Comparison of ENCODE assay signal across 8 cellular contexts in the genomic region with DNA sequence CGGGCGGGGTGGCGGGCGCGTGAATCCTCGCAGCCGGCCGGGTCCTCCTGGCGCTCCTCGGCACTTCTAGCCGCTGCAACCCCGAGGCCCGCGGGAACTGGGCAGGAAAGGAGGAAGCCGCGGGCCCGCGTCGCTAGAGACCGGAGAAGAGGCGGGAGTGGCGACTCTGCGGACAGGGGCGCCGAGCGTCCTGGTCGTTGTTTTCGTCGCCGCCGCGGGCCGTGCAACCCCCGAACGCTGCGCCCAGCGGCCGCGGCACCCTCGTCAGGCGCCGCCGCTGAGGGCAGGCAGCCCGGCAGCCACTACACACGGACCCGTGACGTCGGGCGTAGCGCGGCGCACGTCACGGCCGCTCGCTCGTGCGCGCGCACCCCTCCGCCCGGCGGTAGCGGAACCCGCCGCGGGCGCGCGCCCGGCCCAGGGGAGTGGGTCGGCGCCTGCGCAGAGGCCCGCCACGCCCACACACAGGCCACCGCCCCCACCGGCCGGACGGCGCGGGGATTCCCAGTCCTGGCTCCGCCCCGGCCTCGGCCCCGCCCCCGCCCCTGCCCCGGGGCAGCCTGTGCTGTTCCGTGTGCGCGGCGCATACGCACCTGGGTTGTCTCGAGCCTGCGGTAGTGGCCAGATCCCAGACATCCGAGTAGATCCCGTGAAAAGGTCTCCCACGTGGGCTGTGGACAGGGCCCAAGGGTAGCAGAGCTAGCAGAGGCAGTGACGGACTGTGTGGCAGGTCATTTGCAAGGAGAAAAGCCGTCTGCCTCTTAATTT. TPM values are rescaled to one million over a fixed set of nuclear protein-coding genes. Genes with fewer than 3 reads are reported as not detected.
DNase-seq lines count a peak whose midpoint lies in the region; ATAC-seq, FAIRE-seq and TF ChIP-seq lines count a peak whose summit lies in the region.

TSS of gene MAP3K2 (minus strand) at position 321 of the 768 bp plus-strand sequence. CDS start 44,846 bp downstream, outside the sequence.

- H3K9ac ChIP-seq in H1 (replicated peaks in 1 of 4; ENCODE audit: extremely low read depth in 1 of 4, low read depth in 3 of 4, low read length in 3 of 4) (peak within 1 kb of the TSS; percentile 61 to 89 (median 78)), mesendoderm (ENCODE audit: low read length) (peak within 1 kb of the TSS; percentile 71)

- POLR2A ChIA-PET in H1 (lab: Charles Lee; ENCODE audit: partially characterized antibody): interaction anchor here (1.1 to 2.1 kb wide), 2 partner anchors 9 to 11 kb away, joined by 3 to 12 read pairs; no protein-coding TSS in a partner anchor

- H3K18ac ChIP-seq in H1 (ENCODE audit: extremely low read depth, low read length) (peak within 1 kb of the TSS; percentile 79; the same call in 1 of the 2 replicates), mesendoderm (ENCODE audit: low read length) (peak within 1 kb of the TSS; percentile 100)

- peaks cover 65% of the 10 kb centered on the region for H3K4me1 Mint-ChIP-seq in activated CD8-positive, alpha-beta memory T cell treated with anti-CD3 and anti-CD28 coated beads, Interleukin-2, amount 10 ng/mL, durations not matched to agents 7 days and 5 days

- H3K9me3 ChIP-seq in H1 (ENCODE audit: insufficient read depth in 2 of 2, low read depth in 1 of 2, low read length in 1 of 2): no peaks in the 10 kb centered on the region

- no peak for TF ChIP-seq RAD21 in H1 (IDR thresholded peaks at IDR 0.05 in 1 of 2, conservative IDR thresholded peaks at IDR 0.05 in 1 of 2; ENCODE audit: low read depth in 2 of 2, low read length in 2 of 2)

- TF ChIP-seq EP300 in H1 (IDR thresholded peaks at IDR 0.05; ENCODE audit: borderline replicate concordance in 1 of 2, low read depth in 2 of 2, low read length in 2 of 2): no peak

- H4K8ac ChIP-seq in H1 (ENCODE audit: extremely low read depth, insufficient read depth, low read length): peak within 1 kb of the TSS; percentile 94
- peak within 1 kb of the TSS; percentile 88 for H4K8ac ChIP-seq in mesendoderm (ENCODE audit: low read depth, low read length)

- peak within 1 kb of the TSS; percentile 72 for H3K4ac ChIP-seq in H1 (replicated peaks; ENCODE audit: insufficient read length, low read depth, low read length)
- peak within 1 kb of the TSS; percentile 100 for H3K4ac ChIP-seq in mesendoderm (ENCODE audit: low read depth, low read length)

- H3K36me3 Mint-ChIP-seq in activated CD8-positive, alpha-beta memory T cell treated with anti-CD3 and anti-CD28 coated beads, Interleukin-2, amount 10 ng/mL, durations not matched to agents 7 days and 5 days: peaks cover 19% of the 10 kb centered on the region

- WGBS in H1 (ENCODE audit: extremely low coverage in 1 of 2, insufficient coverage in 1 of 2, insufficient read length in 1 of 2, insufficient replicate concordance in 2 of 2, low coverage in 1 of 2, low lambda C conversion rate in 2 of 2, missing lambda C conversion rate in 1 of 2), 2 experiments: 8% methylated on average over 28 of the region's 100 CpGs; no CpG with 5 or more reads in 1 of the 2 experiments
- no CpG with 5 or more reads among the region's 100 CpGs for WGBS in mesendoderm (ENCODE audit: extremely low coverage, insufficient coverage, low lambda C conversion rate)

- H3K79me2 ChIP-seq in H1 (ENCODE audit: control insufficient read depth in 1 of 2, insufficient read depth in 2 of 2, low read length in 2 of 2) (peaks cover 0 to 37% of the 10 kb centered on the region in 2 experiments; a peak in 2 of 4 replicates), mesendoderm (ENCODE audit: control insufficient read depth, insufficient read depth, low read length) (peaks cover 21% of the 10 kb centered on the region)

- H2AFZ ChIP-seq in H1 (ENCODE audit: low read length): peak within 1 kb of the TSS; percentile 93

- H4K91ac ChIP-seq in H1 (replicated peaks; ENCODE audit: insufficient read length, low read length): peak within 1 kb of the TSS; percentile 94

- peak; percentile 83 for ATAC-seq in activated CD8-positive, alpha-beta memory T cell treated with anti-CD3 and anti-CD28 coated beads, Interleukin-2, amount 10 ng/mL, durations not matched to agents 7 days and 5 days

- no peak within 1 kb of the TSS for H3K23ac ChIP-seq in H1 (ENCODE audit: insufficient read length)
- no peak within 1 kb of the TSS for H3K23ac ChIP-seq in mesendoderm (ENCODE audit: low read length)

- 0 out of 2 replicates have a peak within 1 kb of the TSS, but pooled peaks have one; percentile 36 for H2BK15ac ChIP-seq in H1 (ENCODE audit: low read length)
- no peak within 1 kb of the TSS for H2BK15ac ChIP-seq in mesendoderm (replicated peaks; ENCODE audit: low read depth)

- peaks cover 0 to 7% of the 10 kb centered on the region in 2 experiments for H4K20me1 ChIP-seq in H1 (replicated peaks in 1 of 2; ENCODE audit: control insufficient read depth in 1 of 2, insufficient read depth in 2 of 2, low read length in 2 of 2)

- no peak for FAIRE-seq in H1 (lab: Jason Lieb, UNC)

- no peak for TF ChIP-seq CTCF in GM20000 (IDR thresholded peaks at IDR 0.05; ENCODE audit: extremely low read depth, missing control alignments)
- no peak for TF ChIP-seq CTCF in H1 (IDR thresholded peaks at IDR 0.05; ENCODE audit: control extremely low read depth in 1 of 3, insufficient read depth in 1 of 3, low read depth in 1 of 3, low read length in 3 of 3)

- H3K36me3 ChIP-seq in H1 (ENCODE audit: control insufficient read depth in 2 of 4, insufficient read depth in 4 of 4, low read length in 3 of 4) (no peaks in the 10 kb centered on the region), mesendoderm (ENCODE audit: control insufficient read depth, insufficient read depth, low read length) (no peaks in the 10 kb centered on the region)

- H2BK120ac ChIP-seq in H1 (replicated peaks; ENCODE audit: low read depth, low read length) (peak within 1 kb of the TSS; percentile 84), mesendoderm (ENCODE audit: low read depth, low read length) (no peak within 1 kb of the TSS)

- H3K23me2 ChIP-seq in H1 (ENCODE audit: low read depth, low read length): peaks cover 5% of the 10 kb centered on the region

- no peaks in the 10 kb centered on the region for H3K9me3 Mint-ChIP-seq in activated CD8-positive, alpha-beta memory T cell treated with anti-CD3 and anti-CD28 coated beads, Interleukin-2, amount 10 ng/mL, durations not matched to agents 7 days and 5 days (ENCODE audit: low read depth)

- H2BK12ac ChIP-seq in H1 (ENCODE audit: low read depth, low read length): no peak within 1 kb of the TSS

- H2AK5ac ChIP-seq in H1 (ENCODE audit: low read depth, low read length): no peak within 1 kb of the TSS
- no peak within 1 kb of the TSS for H2AK5ac ChIP-seq in mesendoderm (ENCODE audit: low read length)

- H3K27ac ChIP-seq in H1 (ENCODE audit: low read depth, low read length) (peak within 1 kb of the TSS; percentile 77; the same call in 1 of the 2 replicates), mesendoderm (ENCODE audit: low read depth, low read length) (peak within 1 kb of the TSS; percentile 84)

- no peaks in the 10 kb centered on the region; a peak in 1 of 7 replicates for H3K27me3 ChIP-seq in H1 (replicated peaks in 1 of 4; ENCODE audit: control insufficient read depth in 3 of 4, extremely low read depth in 1 of 4, insufficient read depth in 3 of 4, low read length in 3 of 4)
- no peaks in the 10 kb centered on the region for H3K27me3 ChIP-seq in mesendoderm (ENCODE audit: insufficient read depth, low read length, poor library complexity)

- TF ChIP-seq POLR2A in H1 (IDR thresholded peaks at IDR 0.05; ENCODE audit: control extremely low read depth in 1 of 2, low read depth in 2 of 2, low read length in 2 of 2): peak; percentile 74 to 84

- no peak within 1 kb of the TSS for H3K14ac ChIP-seq in H1 (ENCODE audit: insufficient read length)

- H3K79me1 ChIP-seq in H1 (ENCODE audit: low read depth, low read length) (peaks cover 4% of the 10 kb centered on the region; the same call in 1 of the 2 replicates), mesendoderm (ENCODE audit: low read length) (peaks cover 5% of the 10 kb centered on the region)

- peak within 1 kb of the TSS; percentile 92 for H3K27ac Mint-ChIP-seq in activated CD8-positive, alpha-beta memory T cell treated with anti-CD3 and anti-CD28 coated beads, Interleukin-2, amount 10 ng/mL, durations not matched to agents 7 days and 5 days

- H3K4me2 ChIP-seq in H1 (ENCODE audit: insufficient read depth in 1 of 2, low read depth in 2 of 2, low read length in 2 of 2): peak within 1 kb of the TSS; percentile 85 to 91
- H3K4me2 ChIP-seq in mesendoderm (ENCODE audit: low read length): peak within 1 kb of the TSS; percentile 51

- DNase-seq in COLO668 (lab: John Stamatoyannopoulos, UW; ENCODE audit: unreplicated experiment): peak; percentile 98
- DNase-seq in GM20000 (ENCODE audit: low spot score): peak; percentile 99
- DNase-seq in HT-29 (ENCODE audit: low spot score): peak; percentile 97
- DNase-seq in NOMO-1 treated with DMSO at 0.1 percent for 48 hours (lab: John Stamatoyannopoulos, UW; ENCODE audit: unreplicated experiment): peak; percentile 84
- peak; percentile 95 for DNase-seq in activated CD8-positive, alpha-beta memory T cell treated with anti-CD3 and anti-CD28 coated beads, Interleukin-2, amount 10 ng/mL, durations not matched to agents 7 days and 5 days
- peak in 1 of 2 experiments; percentile 93 for DNase-seq in H1 (ENCODE audit: low read depth in 1 of 2, low spot score in 2 of 2)
- peak; percentile 94 for DNase-seq in mesendoderm
- peak; percentile 96 for DNase-seq in stimulated activated CD8-positive, alpha-beta memory T cell treated with anti-CD3 and anti-CD28 coated beads, Interleukin-12 subunit alpha, Interleukin-12 subunit beta, amount 100 ng/mL, for 4 hours (ENCODE audit: low read depth)

- peak within 1 kb of the TSS; percentile 91 for H3K4me3 Mint-ChIP-seq in activated CD8-positive, alpha-beta memory T cell treated with anti-CD3 and anti-CD28 coated beads, Interleukin-2, amount 10 ng/mL, durations not matched to agents 7 days and 5 days

- H3K4me3 ChIP-seq in H1 (ENCODE audit: extremely low read depth in 1 of 4, insufficient read depth in 2 of 4, low read depth in 3 of 4, low read length in 4 of 4) (peak within 1 kb of the TSS; percentile 69 to 92 (median 78)), mesendoderm (ENCODE audit: low read length) (peak within 1 kb of the TSS; percentile 74)

- H3K56ac ChIP-seq in H1 (replicated peaks; ENCODE audit: insufficient read length, low read depth, low read length) (peak within 1 kb of the TSS; percentile 69), mesendoderm (ENCODE audit: low read length) (peak within 1 kb of the TSS; percentile 92)

- peak within 1 kb of the TSS; percentile 69 for H4K5ac ChIP-seq in H1 (ENCODE audit: insufficient read length, low read depth, low read length)
- no peak within 1 kb of the TSS for H4K5ac ChIP-seq in mesendoderm (ENCODE audit: low read length)

- CTCF ChIA-PET in activated CD8-positive, alpha-beta memory T cell treated with anti-CD3 and anti-CD28 coated beads, Interleukin-2, amount 10 ng/mL, durations not matched to agents 7 days and 5 days (lab: Charles Lee): interaction anchor here (1.0 to 2.8 kb wide), 7 partner anchors 14 to 320 kb away, joined by 3 to 13 read pairs (median 5); no protein-coding TSS in a partner anchor
- CTCF ChIA-PET in H1 (lab: Charles Lee; ENCODE audit: partially characterized antibody): interaction anchor here (1.0 to 1.5 kb wide), 3 partner anchors 28 to 65 kb away, joined by 3 to 8 read pairs (median 5); no protein-coding TSS in a partner anchor

- 0 out of 2 replicates have a peak within 1 kb of the TSS, but pooled peaks have one; percentile 15 for H2BK20ac ChIP-seq in H1 (ENCODE audit: low read length)

- H2BK5ac ChIP-seq in H1 (ENCODE audit: low read depth, low read length) (peak within 1 kb of the TSS; percentile 89), mesendoderm (ENCODE audit: low read length) (peak within 1 kb of the TSS; percentile 61)

- peaks cover 0 to 8% (median 3%) of the 10 kb centered on the region in 4 experiments; a peak in 3 of 7 replicates for H3K4me1 ChIP-seq in H1 (replicated peaks in 1 of 4; ENCODE audit: control insufficient read depth in 3 of 4, insufficient read depth in 4 of 4, low read length in 3 of 4)
- H3K4me1 ChIP-seq in mesendoderm (ENCODE audit: control insufficient read depth, low read depth, low read length): peaks cover 5% of the 10 kb centered on the region

- no peaks in the 10 kb centered on the region for H3K27me3 Mint-ChIP-seq in activated CD8-positive, alpha-beta memory T cell treated with anti-CD3 and anti-CD28 coated beads, Interleukin-2, amount 10 ng/mL, durations not matched to agents 7 days and 5 days

RNA-seq across cellular contexts. Expression of gene MAP3K2, which starts in this region (rescaled TPM):
- 52.8 and 69.4 TPM in 2 replicates for total RNA-seq in HT-29 (2014; rRNA removed; shearing (Covaris generic))
- total RNA-seq in activated CD8-positive, alpha-beta memory T cell treated with anti-CD3 and anti-CD28 coated beads, Interleukin-2, amount 10 ng/mL, durations not matched to agents 7 days and 5 days: 10 to 100 TPM; 53.5 to 56.9 TPM
- 23.2 and 24.2 TPM in 2 replicates for total RNA-seq in H1 (2021; fragmentation: NEBNext Ultra II Directional; extraction: Animal tissue kit (Norgen Biotek cat#: 25700))
- 2.0 and 2.3 TPM in 2 replicates for polyA plus RNA-seq in H1 (2011; rRNA removed)
- polyA plus RNA-seq in H1 (2011; cell fraction: cytosol; rRNA removed): 2.8 TPM
- 7.5 TPM for polyA plus RNA-seq in H1 (2011; cell fraction: nucleus; rRNA removed)
- 3.8 to 5.9 TPM (median 5.7 TPM) in 4 replicates for polyA plus RNA-seq in H1 (2012, experiment 1 of 2)
- polyA plus RNA-seq in H1 (2012, experiment 2 of 2): 0.22 TPM
- polyA plus RNA-seq in H1 (2013, experiment 1 of 2): 8.0 TPM
- 7.1 TPM for polyA plus RNA-seq in H1 (2013, experiment 2 of 2)
- 16.6 and 27.5 TPM in 2 replicates for polyA minus RNA-seq in H1 (2011; rRNA and poly(A)+ RNA removed)
- polyA minus RNA-seq in H1 (2011; cell fraction: cytosol; rRNA and poly(A)+ RNA removed): 21.1 TPM
- 31.6 TPM for polyA minus RNA-seq in H1 (2011; cell fraction: nucleus; rRNA and poly(A)+ RNA removed)
- 7.8 TPM for polyA plus RNA-seq in mesendoderm (2013, experiment 1 of 2)
- 8.3 TPM for polyA plus RNA-seq in mesendoderm (2013, experiment 2 of 2)
